ENCODE assay signal across 1 cellular context in genomic region chr14:61537567-61538463, GRCh38.
TF ChIP-seq lines count a peak whose summit lies in the region.

No MANE protein-coding gene starts in this region.

TF ChIP-seq in HepG2, 621 proteins besides CTCF, POLR2A, EP300 and RAD21 (continued from another document and continues in another):
- TF ChIP-seq EZH2 (conservative IDR thresholded peaks at IDR 0.05; ENCODE audit: low read depth, low read length), result no peak
- TF ChIP-seq LRRFIP1 (CRISPR knock-in tag; conservative IDR thresholded peaks at IDR 0.05), result no peak
- TF ChIP-seq IRF2 (CRISPR knock-in tag; IDR thresholded peaks at IDR 0.05), result peak; percentile 72
- no peak for TF ChIP-seq DDIT3 (CRISPR knock-in tag; IDR thresholded peaks at IDR 0.05)
- TF ChIP-seq GABPB1 (CRISPR knock-in tag; IDR thresholded peaks at IDR 0.05), result 0 out of 2 replicates have a peak, but pooled peaks have one; percentile 19
- TF ChIP-seq MBD4 (IDR thresholded peaks at IDR 0.05; ENCODE audit: borderline replicate concordance, low read length), result 0 out of 2 replicates have a peak, but pooled peaks have one; percentile 36
- no peak for TF ChIP-seq THAP9 (CRISPR knock-in tag; IDR thresholded peaks at IDR 0.05; ENCODE audit: borderline replicate concordance)
- peak; percentile 85 for TF ChIP-seq CREM (IDR thresholded peaks at IDR 0.05)
- TF ChIP-seq CREM (CRISPR knock-in tag; IDR thresholded peaks at IDR 0.05), result no peak
- TF ChIP-seq ZNF337 (CRISPR knock-in tag; IDR thresholded peaks at IDR 0.05; ENCODE audit: borderline replicate concordance, low read depth), result no peak
- TF ChIP-seq ZNF782 (CRISPR knock-in tag; IDR thresholded peaks at IDR 0.05; ENCODE audit: borderline replicate concordance), result no peak
- peak; percentile 67; the same call in 1 of the 2 replicates for TF ChIP-seq NR2F2 (IDR thresholded peaks at IDR 0.05; ENCODE audit: borderline replicate concordance, low read depth)
- peak; percentile 94; the same call in 1 of the 2 replicates for TF ChIP-seq CBX5 (CRISPR knock-in tag; IDR thresholded peaks at IDR 0.05; ENCODE audit: borderline replicate concordance)
- TF ChIP-seq PAX8 (CRISPR knock-in tag; IDR thresholded peaks at IDR 0.05; ENCODE audit: borderline replicate concordance), result no peak
- TF ChIP-seq ZNF549 (CRISPR knock-in tag; IDR thresholded peaks at IDR 0.05), result no peak
- no peak for TF ChIP-seq ZBTB44 (CRISPR knock-in tag; IDR thresholded peaks at IDR 0.05)
- no peak for TF ChIP-seq CBX2 (IDR thresholded peaks at IDR 0.05; ENCODE audit: low read depth, low read length)
- no peak for TF ChIP-seq CBX2 (CRISPR knock-in tag; IDR thresholded peaks at IDR 0.05; ENCODE audit: low read depth)
- no peak for TF ChIP-seq ZNF577 (CRISPR knock-in tag; IDR thresholded peaks at IDR 0.05; ENCODE audit: borderline replicate concordance, low read depth)
- TF ChIP-seq ZNF256 (CRISPR knock-in tag; conservative IDR thresholded peaks at IDR 0.05), result no peak
- TF ChIP-seq, protein P1, sequence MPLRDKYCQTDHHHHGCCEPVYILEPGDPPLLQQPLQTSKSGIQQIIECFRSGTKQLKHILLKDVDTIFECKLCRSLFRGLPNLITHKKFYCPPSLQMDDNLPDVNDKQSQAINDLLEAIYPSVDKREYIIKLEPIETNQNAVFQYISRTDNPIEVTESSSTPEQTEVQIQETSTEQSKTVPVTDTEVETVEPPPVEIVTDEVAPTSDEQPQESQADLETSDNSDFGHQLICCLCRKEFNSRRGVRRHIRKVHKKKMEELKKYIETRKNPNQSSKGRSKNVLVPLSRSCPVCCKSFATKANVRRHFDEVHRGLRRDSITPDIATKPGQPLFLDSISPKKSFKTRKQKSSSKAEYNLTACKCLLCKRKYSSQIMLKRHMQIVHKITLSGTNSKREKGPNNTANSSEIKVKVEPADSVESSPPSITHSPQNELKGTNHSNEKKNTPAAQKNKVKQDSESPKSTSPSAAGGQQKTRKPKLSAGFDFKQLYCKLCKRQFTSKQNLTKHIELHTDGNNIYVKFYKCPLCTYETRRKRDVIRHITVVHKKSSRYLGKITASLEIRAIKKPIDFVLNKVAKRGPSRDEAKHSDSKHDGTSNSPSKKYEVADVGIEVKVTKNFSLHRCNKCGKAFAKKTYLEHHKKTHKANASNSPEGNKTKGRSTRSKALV (CRISPR knock-in tag; IDR thresholded peaks at IDR 0.05), result no peak
- no peak for TF ChIP-seq ETV6 (CRISPR knock-in tag; conservative IDR thresholded peaks at IDR 0.05)
- no peak for TF ChIP-seq ZFP36 (IDR thresholded peaks at IDR 0.05; ENCODE audit: borderline replicate concordance, low read depth, low read length, partially characterized antibody)
- TF ChIP-seq KLF11 (CRISPR knock-in tag; IDR thresholded peaks at IDR 0.05), result peak; percentile 70; the same call in 1 of the 2 replicates
- TF ChIP-seq ZNF75D (CRISPR knock-in tag; IDR thresholded peaks at IDR 0.05; ENCODE audit: borderline replicate concordance), result no peak
- no peak for TF ChIP-seq KDM1A (CRISPR knock-in tag; IDR thresholded peaks at IDR 0.05)
- TF ChIP-seq, protein P2, sequence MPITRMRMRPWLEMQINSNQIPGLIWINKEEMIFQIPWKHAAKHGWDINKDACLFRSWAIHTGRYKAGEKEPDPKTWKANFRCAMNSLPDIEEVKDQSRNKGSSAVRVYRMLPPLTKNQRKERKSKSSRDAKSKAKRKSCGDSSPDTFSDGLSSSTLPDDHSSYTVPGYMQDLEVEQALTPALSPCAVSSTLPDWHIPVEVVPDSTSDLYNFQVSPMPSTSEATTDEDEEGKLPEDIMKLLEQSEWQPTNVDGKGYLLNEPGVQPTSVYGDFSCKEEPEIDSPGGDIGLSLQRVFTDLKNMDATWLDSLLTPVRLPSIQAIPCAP (CRISPR knock-in tag; IDR thresholded peaks at IDR 0.05; ENCODE audit: low read depth), result no peak
- TF ChIP-seq ZFAT (CRISPR knock-in tag; conservative IDR thresholded peaks at IDR 0.05), result no peak
- no peak for TF ChIP-seq POLR2AphosphoS2 (IDR thresholded peaks at IDR 0.05; ENCODE audit: low read depth, low read length)
- TF ChIP-seq ATF1 (CRISPR knock-in tag; IDR thresholded peaks at IDR 0.05), result 0 out of 2 replicates have a peak, but pooled peaks have one; percentile 52
- TF ChIP-seq TAF1 (CRISPR knock-in tag; IDR thresholded peaks at IDR 0.05), result peak; percentile 43; the same call in 1 of the 2 replicates
- no peak for TF ChIP-seq REXO4 (CRISPR knock-in tag; IDR thresholded peaks at IDR 0.05; ENCODE audit: borderline replicate concordance)
- TF ChIP-seq CEBPB (IDR thresholded peaks at IDR 0.05; ENCODE audit: borderline replicate concordance, low read depth, low read length), result peak; percentile 87
- TF ChIP-seq GATAD1 (CRISPR knock-in tag; IDR thresholded peaks at IDR 0.05), result peak; percentile 65
- peak; percentile 53; the same call in 1 of the 2 replicates for TF ChIP-seq YEATS2 (CRISPR knock-in tag; IDR thresholded peaks at IDR 0.05; ENCODE audit: borderline replicate concordance)
- no peak for TF ChIP-seq JARID2 (CRISPR knock-in tag; IDR thresholded peaks at IDR 0.05; ENCODE audit: insufficient replicate concordance)
- TF ChIP-seq, protein P3, sequence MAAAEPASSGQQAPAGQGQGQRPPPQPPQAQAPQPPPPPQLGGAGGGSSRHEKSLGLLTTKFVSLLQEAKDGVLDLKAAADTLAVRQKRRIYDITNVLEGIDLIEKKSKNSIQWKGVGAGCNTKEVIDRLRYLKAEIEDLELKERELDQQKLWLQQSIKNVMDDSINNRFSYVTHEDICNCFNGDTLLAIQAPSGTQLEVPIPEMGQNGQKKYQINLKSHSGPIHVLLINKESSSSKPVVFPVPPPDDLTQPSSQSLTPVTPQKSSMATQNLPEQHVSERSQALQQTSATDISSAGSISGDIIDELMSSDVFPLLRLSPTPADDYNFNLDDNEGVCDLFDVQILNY (CRISPR knock-in tag; conservative IDR thresholded peaks at IDR 0.05), result no peak
- no peak for TF ChIP-seq ZNF557 (CRISPR knock-in tag; IDR thresholded peaks at IDR 0.05)
- no peak for TF ChIP-seq ZFP37 (CRISPR knock-in tag; IDR thresholded peaks at IDR 0.05; ENCODE audit: borderline replicate concordance)
- TF ChIP-seq, protein P4, sequence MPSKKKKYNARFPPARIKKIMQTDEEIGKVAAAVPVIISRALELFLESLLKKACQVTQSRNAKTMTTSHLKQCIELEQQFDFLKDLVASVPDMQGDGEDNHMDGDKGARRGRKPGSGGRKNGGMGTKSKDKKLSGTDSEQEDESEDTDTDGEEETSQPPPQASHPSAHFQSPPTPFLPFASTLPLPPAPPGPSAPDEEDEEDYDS (CRISPR knock-in tag; IDR thresholded peaks at IDR 0.05), result peak; percentile 47; the same call in 1 of the 2 replicates
- TF ChIP-seq, protein P5, sequence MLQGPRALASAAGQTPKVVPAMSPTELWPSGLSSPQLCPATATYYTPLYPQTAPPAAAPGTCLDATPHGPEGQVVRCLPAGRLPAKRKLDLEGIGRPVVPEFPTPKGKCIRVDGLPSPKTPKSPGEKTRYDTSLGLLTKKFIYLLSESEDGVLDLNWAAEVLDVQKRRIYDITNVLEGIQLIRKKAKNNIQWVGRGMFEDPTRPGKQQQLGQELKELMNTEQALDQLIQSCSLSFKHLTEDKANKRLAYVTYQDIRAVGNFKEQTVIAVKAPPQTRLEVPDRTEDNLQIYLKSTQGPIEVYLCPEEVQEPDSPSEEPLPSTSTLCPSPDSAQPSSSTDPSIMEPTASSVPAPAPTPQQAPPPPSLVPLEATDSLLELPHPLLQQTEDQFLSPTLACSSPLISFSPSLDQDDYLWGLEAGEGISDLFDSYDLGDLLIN (CRISPR knock-in tag; IDR thresholded peaks at IDR 0.05; ENCODE audit: borderline replicate concordance), result no peak
- no peak for TF ChIP-seq MTA1 (CRISPR knock-in tag; IDR thresholded peaks at IDR 0.05; ENCODE audit: borderline replicate concordance)
- no peak for TF ChIP-seq NFIB (CRISPR knock-in tag; IDR thresholded peaks at IDR 0.05; ENCODE audit: borderline replicate concordance)
- no peak for TF ChIP-seq ZNF317 (CRISPR knock-in tag; IDR thresholded peaks at IDR 0.05)
- TF ChIP-seq PHF8 (CRISPR knock-in tag; IDR thresholded peaks at IDR 0.05), result peak; percentile 35; the same call in 1 of the 2 replicates
- no peak for TF ChIP-seq TMF1 (CRISPR knock-in tag; IDR thresholded peaks at IDR 0.05; ENCODE audit: low read depth)
- TF ChIP-seq HDAC1 (CRISPR knock-in tag; IDR thresholded peaks at IDR 0.05), result peak; percentile 70
- no peak for TF ChIP-seq U2AF2 (IDR thresholded peaks at IDR 0.05; ENCODE audit: low read depth, low read length)
- no peak for TF ChIP-seq ZNF713 (CRISPR knock-in tag; IDR thresholded peaks at IDR 0.05)
- peak; percentile 96 for TF ChIP-seq TCF7 (IDR thresholded peaks at IDR 0.05; ENCODE audit: low read depth)
- no peak for TF ChIP-seq ZNF574 (CRISPR knock-in tag; IDR thresholded peaks at IDR 0.05)
- TF ChIP-seq ZNF562 (CRISPR knock-in tag; IDR thresholded peaks at IDR 0.05; ENCODE audit: borderline replicate concordance), result no peak
